ENCODE assay signal across 28 cellular contexts in genomic region chr4:97819314-97819713, GRCh38.
"Had no signal": no experiment of that assay in that cellular context is flagged by ENCODE, and none has a peak within 500 bp of the region (broad histone marks: within the 10 kb centered on the region; RNA-seq: fewer than 3 reads in every experiment).

No MANE protein-coding gene starts in this region.

- H3K27ac ChIP-seq: adrenal gland, KMS-11, VCaP had no signal

- H3K27ac Mint-ChIP-seq: activated B cell treated with CpG ODN at 0.5 μM for 24 hours; activated CD4-positive, alpha-beta memory T cell treated with anti-CD3 and anti-CD28 coated beads for 36 hours; activated naive CD4-positive, alpha-beta T cell treated with anti-CD3 and anti-CD28 coated beads for 36 hours; activated naive CD4-positive, alpha-beta T cell treated with anti-CD3 and anti-CD28 coated beads, Interleukin-2, amount 50 U/mL, for 72 hours; activated T-helper 1 cell treated with anti-CD3 and anti-CD28 coated beads, Interleukin-12 subunit alpha, Interleukin-12 subunit beta, Interleukin-2, Interleukin-4 antibody, amounts not matched to agents 30 ng/mL and 10 ng/mL and 1 ng/mL, durations not matched to agents 14 hours and 24 hours and 36 hours; brain had no signal

- H3K9me3 ChIP-seq: adrenal gland had no signal

- H3K4me1 ChIP-seq: adrenal gland had no signal

- H3K4me1 Mint-ChIP-seq: activated B cell treated with CpG ODN at 0.5 μM for 24 hours, brain had no signal

- H3K9ac ChIP-seq: KMS-11 had no signal

- H3K36me3 Mint-ChIP-seq: activated CD4-positive, alpha-beta memory T cell treated with anti-CD3 and anti-CD28 coated beads for 36 hours; activated naive CD4-positive, alpha-beta T cell treated with anti-CD3 and anti-CD28 coated beads, Interleukin-2, amount 50 U/mL, for 72 hours; brain had no signal

- H3K36me3 ChIP-seq: adrenal gland had no signal

- H3K4me2 ChIP-seq: KMS-11 had no signal

- ATAC-seq: activated naive CD4-positive, alpha-beta T cell treated with anti-CD3 and anti-CD28 coated beads, Interleukin-2, amount 50 U/mL, for 72 hours; activated T-cell treated with anti-CD3 and anti-CD28 coated beads, Interleukin-2, amount 50 U/mL, for 4 hours; Right ventricle myocardium inferior had no signal

- H3K9me3 Mint-ChIP-seq: activated T-helper 1 cell treated with anti-CD3 and anti-CD28 coated beads, Interleukin-12 subunit alpha, Interleukin-12 subunit beta, Interleukin-2, Interleukin-4 antibody, amounts not matched to agents 30 ng/mL and 10 ng/mL and 1 ng/mL, durations not matched to agents 14 hours and 24 hours and 36 hours had no signal

- H3K4me3 ChIP-seq: adrenal gland had no signal

- H3K4me3 Mint-ChIP-seq: activated B cell treated with CpG ODN at 0.5 μM for 24 hours; activated CD4-positive, alpha-beta memory T cell treated with anti-CD3 and anti-CD28 coated beads for 36 hours; activated naive CD4-positive, alpha-beta T cell treated with anti-CD3 and anti-CD28 coated beads for 36 hours; activated T-cell treated with anti-CD3 and anti-CD28 coated beads, Interleukin-2, amount 50 U/mL, for 4 hours; activated T-helper 1 cell treated with anti-CD3 and anti-CD28 coated beads, Interleukin-12 subunit alpha, Interleukin-12 subunit beta, Interleukin-2, Interleukin-4 antibody, amounts not matched to agents 30 ng/mL and 10 ng/mL and 1 ng/mL, durations not matched to agents 14 hours and 24 hours and 36 hours; brain had no signal

- H3K27me3 Mint-ChIP-seq: activated B cell treated with CpG ODN at 0.5 μM for 24 hours; activated CD4-positive, alpha-beta memory T cell treated with anti-CD3 and anti-CD28 coated beads for 36 hours had no signal

- DNase-seq: activated B cell treated with CpG ODN at 0.5 μM for 24 hours; activated CD4-positive, alpha-beta memory T cell treated with anti-CD3 and anti-CD28 coated beads for 36 hours; activated CD4-positive, alpha-beta T cell treated with anti-CD3 and anti-CD28 coated beads for 4 hours; activated CD4-positive, alpha-beta T cell treated with anti-CD3 and anti-CD28 coated beads, Interleukin-2, amount 50 U/mL, for 1 hour; activated CD4-positive, CD25-positive, alpha-beta regulatory T cell treated with anti-CD3 and anti-CD28 coated beads, Interleukin-2, amount 50 U/mL, for 72 hours; activated CD8-positive, alpha-beta memory T cell treated with anti-CD3 and anti-CD28 coated beads, Interleukin-2, amount 50 U/mL, for 4 hours; activated gamma-delta T cell treated with Interleukin-2 at 50 U/mL for 16 hours; activated naive CD4-positive, alpha-beta T cell treated with anti-CD3 and anti-CD28 coated beads for 36 hours; activated T-cell treated with anti-CD3 and anti-CD28 coated beads for 4 hours; activated T-cell treated with anti-CD3 and anti-CD28 coated beads, Interleukin-2, amount 50 U/mL, for 4 hours; adrenal gland; central memory CD4-positive, alpha-beta T cell; NCI-H1105; NCI-H1417 treated with DMSO at 0.1 percent for 48 hours; NCI-H1930; NCI-H345; NCI-H524 treated with DMSO at 0.1 percent for 48 hours; NK-92 treated with Interleukin-12 subunit alpha and Interleukin-12 subunit beta, amount 100 ng/mL, for 24 hours; SW 1271; T-helper 1 cell; T-helper 2 cell; T-helper 9 cell had no signal

- H3K27me3 ChIP-seq: adrenal gland had no signal
